Comparison of ENCODE assay signal across 26 cellular contexts in genomic region chr1:83765125-83765524, GRCh38.
"Had no signal": no experiment of that assay in that cellular context is flagged by ENCODE, and none has a peak within 500 bp of the region (broad histone marks: within the 10 kb centered on the region; RNA-seq: fewer than 3 reads in every experiment).

No MANE protein-coding gene starts in this region.

- H3K36me3 ChIP-seq: gastroesophageal sphincter, lower lobe of right lung, prostate gland, sigmoid colon, uterus had no signal

- H3K4me1 Mint-ChIP-seq: stimulated activated effector memory CD8-positive, alpha-beta T cell treated with anti-CD3 and anti-CD28 coated beads, Interleukin-12 subunit alpha, Interleukin-12 subunit beta, amount 100 ng/mL, for 72 hours had no signal

- ATAC-seq: gastroesophageal sphincter; lower lobe of right lung; naive thymus-derived CD8-positive, alpha-beta T cell; stimulated activated effector memory CD8-positive, alpha-beta T cell treated with anti-CD3 and anti-CD28 coated beads, Interleukin-12 subunit alpha, Interleukin-12 subunit beta, amount 100 ng/mL, for 72 hours; stimulated activated naive CD8-positive, alpha-beta T cell treated with anti-CD3 and anti-CD28 coated beads, Interleukin-15, amount 100 ng/mL, for 72 hours had no signal

- H3K9me3 Mint-ChIP-seq: activated B cell treated with CpG ODN at 0.5 μM for 24 hours; naive thymus-derived CD8-positive, alpha-beta T cell; neural crest cell; stimulated activated effector memory CD8-positive, alpha-beta T cell treated with anti-CD3 and anti-CD28 coated beads, Interleukin-12 subunit alpha, Interleukin-12 subunit beta, amount 100 ng/mL, for 72 hours; stimulated activated naive CD8-positive, alpha-beta T cell treated with anti-CD3 and anti-CD28 coated beads, Interleukin-15, amount 100 ng/mL, for 72 hours; type B pancreatic cell had no signal

- DNase-seq: activated B cell treated with CpG ODN at 0.5 μM for 24 hours; activated CD4-positive, alpha-beta T cell treated with anti-CD3 and anti-CD28 coated beads, Interleukin-2, amount 50 U/mL, for 1 hour; activated effector memory CD4-positive, alpha-beta T cell treated with Interleukin-2 at 50 U/mL for 16 hours; activated naive CD4-positive, alpha-beta T cell treated with Interleukin-2 at 50 U/mL for 16 hours; anterior cingulate cortex; dorsolateral prefrontal cortex; effector memory CD4-positive, alpha-beta T cell; erythroblast; hippocampal formation; lower lobe of right lung; mesenchymal stem cell; naive thymus-derived CD8-positive, alpha-beta T cell; retina; sigmoid colon; small intestine; stimulated activated CD4-positive, alpha-beta T cell treated with anti-CD3 and anti-CD28 coated beads, Interleukin-4, amount 100 ng/mL, for 24 hours; stimulated activated naive CD8-positive, alpha-beta T cell treated with anti-CD3 and anti-CD28 coated beads, Interleukin-15, amount 100 ng/mL, for 72 hours; substantia nigra; T-helper 2 cell; uterus had no signal

- H3K27me3 ChIP-seq: gastroesophageal sphincter, sigmoid colon, uterus had no signal

- H3K27me3 Mint-ChIP-seq: activated B cell treated with CpG ODN at 0.5 μM for 24 hours had no signal

- H3K4me3 Mint-ChIP-seq: activated B cell treated with CpG ODN at 0.5 μM for 24 hours; activated naive CD8-positive, alpha-beta T cell; naive thymus-derived CD8-positive, alpha-beta T cell; neural crest cell; stimulated activated effector memory CD8-positive, alpha-beta T cell treated with anti-CD3 and anti-CD28 coated beads, Interleukin-12 subunit alpha, Interleukin-12 subunit beta, amount 100 ng/mL, for 72 hours; stimulated activated naive CD8-positive, alpha-beta T cell treated with anti-CD3 and anti-CD28 coated beads, Interleukin-15, amount 100 ng/mL, for 72 hours; type B pancreatic cell had no signal

- H3K36me3 Mint-ChIP-seq: activated naive CD8-positive, alpha-beta T cell; stimulated activated effector memory CD8-positive, alpha-beta T cell treated with anti-CD3 and anti-CD28 coated beads, Interleukin-12 subunit alpha, Interleukin-12 subunit beta, amount 100 ng/mL, for 72 hours; type B pancreatic cell had no signal

- H3K27ac ChIP-seq: dorsolateral prefrontal cortex, gastroesophageal sphincter, lower lobe of right lung, prostate gland, sigmoid colon, uterus had no signal

- H3K4me1 ChIP-seq: lower lobe of right lung, prostate gland, uterus had no signal

- H3K4me3 ChIP-seq: dorsolateral prefrontal cortex, gastroesophageal sphincter, lower lobe of right lung, prostate gland, sigmoid colon, uterus had no signal

- H3K9me3 ChIP-seq: gastroesophageal sphincter, lower lobe of right lung, prostate gland, sigmoid colon, uterus had no signal

- H3K27ac Mint-ChIP-seq: activated B cell treated with CpG ODN at 0.5 μM for 24 hours; activated naive CD8-positive, alpha-beta T cell; naive thymus-derived CD8-positive, alpha-beta T cell; stimulated activated effector memory CD8-positive, alpha-beta T cell treated with anti-CD3 and anti-CD28 coated beads, Interleukin-12 subunit alpha, Interleukin-12 subunit beta, amount 100 ng/mL, for 72 hours; stimulated activated naive CD8-positive, alpha-beta T cell treated with anti-CD3 and anti-CD28 coated beads, Interleukin-15, amount 100 ng/mL, for 72 hours had no signal
